ENCODE assay signal across 20 cellular contexts in genomic region chr6:31579119-31579505, GRCh38. TPM values are rescaled to one million over a fixed set of nuclear protein-coding genes. Genes with fewer than 3 reads are reported as not detected.
A peak's percentile ranks its signal among the peaks of the same experiment; 100 is the strongest.
DNase-seq lines count a peak whose midpoint lies in the region; ATAC-seq and TF ChIP-seq lines count a peak whose summit lies in the region.
"Had no signal": no experiment of that assay in that cellular context is flagged by ENCODE, and none has a peak within 500 bp of the region (broad histone marks: within the 10 kb centered on the region; RNA-seq: fewer than 3 reads in every experiment).

No MANE protein-coding gene starts in this region.

- no peaks in the 10 kb centered on the region for H3K27me3 Mint-ChIP-seq in CD8-positive, alpha-beta T cell (ENCODE audit: low read depth)
- peaks cover 1% of the 10 kb centered on the region for H3K27me3 Mint-ChIP-seq in IgD-negative memory B cell
- H3K27me3 Mint-ChIP-seq in activated T-helper 17 cell treated with anti-CD3 and anti-CD28 coated beads, Interleukin-2, amount 50 U/mL, for 72 hours, result no peaks in the 10 kb centered on the region
- peaks cover 0 to 3% (median 0%) of the 10 kb centered on the region in 5 donors for H3K27me3 Mint-ChIP-seq in naive thymus-derived CD4-positive, alpha-beta T cell

- H3K4me1 Mint-ChIP-seq in CD8-positive, alpha-beta T cell (ENCODE audit: low read depth), result peaks cover 77% of the 10 kb centered on the region
- peaks cover 40 to 56% (median 52%) of the 10 kb centered on the region in 3 donors for H3K4me1 Mint-ChIP-seq in IgD-negative memory B cell
- peaks cover 22% of the 10 kb centered on the region for H3K4me1 Mint-ChIP-seq in activated T-helper 17 cell treated with anti-CD3 and anti-CD28 coated beads, Interleukin-2, amount 50 U/mL, for 72 hours
- peaks cover 52 to 80% (median 68%) of the 10 kb centered on the region in 7 donors for H3K4me1 Mint-ChIP-seq in naive thymus-derived CD4-positive, alpha-beta T cell

- CTCF ChIA-PET in CD8-positive, alpha-beta T cell (lab: Charles Lee), result interaction anchor here (18.9 to 36.4 kb wide), 3 partner anchors 6 to 33 kb away, joined by 448 to 1206 read pairs (median 1206); partner anchors contain the start of genes ATP6V1G2, DDX39B, LST1 and LTA
- CTCF ChIA-PET in naive thymus-derived CD4-positive, alpha-beta T cell (lab: Charles Lee), result interaction anchor here (4.2 to 18.2 kb wide), 3 partner anchors 9 to 28 kb away, joined by 22 to 687 read pairs (median 298); partner anchors contain the start of genes ATP6V1G2, NCR3 and NFKBIL1

- no peak for TF ChIP-seq CTCF in CD8-positive, alpha-beta T cell (IDR thresholded peaks at IDR 0.05)

- H3K4me3 ChIP-seq in CD8-positive, alpha-beta T cell (ENCODE audit: low read depth, low read length), result no peak overlapping the region
- H3K4me3 ChIP-seq in naive thymus-derived CD4-positive, alpha-beta T cell (ENCODE audit: low read length), result peak overlapping the region; percentile 97
- H3K4me3 ChIP-seq: tibial nerve had no signal

- peaks cover 41% of the 10 kb centered on the region for H3K36me3 Mint-ChIP-seq in CD8-positive, alpha-beta T cell
- H3K36me3 Mint-ChIP-seq in IgD-negative memory B cell, result peaks cover 10% of the 10 kb centered on the region
- peaks cover 89% of the 10 kb centered on the region for H3K36me3 Mint-ChIP-seq in activated T-helper 17 cell treated with anti-CD3 and anti-CD28 coated beads, Interleukin-2, amount 50 U/mL, for 72 hours (ENCODE audit: low read depth)
- H3K36me3 Mint-ChIP-seq in naive thymus-derived CD4-positive, alpha-beta T cell, result peaks cover 11 to 68% (median 17%) of the 10 kb centered on the region in 5 donors

- DNase-seq in CD8-positive, alpha-beta T cell, result no peak
- DNase-seq in naive thymus-derived CD4-positive, alpha-beta T cell, result no peak
- DNase-seq in left colon, result no peak
- no peak for DNase-seq in NCI-H82 treated with DMSO at 0.1 percent for 48 hours (lab: John Stamatoyannopoulos, UW; ENCODE audit: unreplicated experiment)
- no peak for DNase-seq in cortex of kidney (lab: John Stamatoyannopoulos, UW)
- DNase-seq: aorta, DND-41, NCI-H1930, NCI-H510A treated with DMSO at 0.1 percent for 48 hours, OCI-M1, retina had no signal

- H3K27me3 ChIP-seq in CD8-positive, alpha-beta T cell (ENCODE audit: insufficient read depth, low read length), result no peaks in the 10 kb centered on the region
- no peaks in the 10 kb centered on the region for H3K27me3 ChIP-seq in naive thymus-derived CD4-positive, alpha-beta T cell (ENCODE audit: control insufficient read depth in 2 of 2, insufficient read depth in 2 of 2, low read length in 2 of 2)
- H3K27me3 ChIP-seq: tibial nerve had no signal

- intact Hi-C loops in CD8-positive, alpha-beta T cell (cut with DNase I, micrococcal nuclease), result no loop called here
- intact Hi-C loops in naive thymus-derived CD4-positive, alpha-beta T cell (cut with micrococcal nuclease), result loop anchor here in 1 of 2 donors (5.0 kb wide), 1 partner anchor 158 kb away; the partner anchor contains the start of gene CLIC1
- intact Hi-C loops in left colon (cut with DNase I, micrococcal nuclease), result no loop called here

- peak overlapping the region; percentile 96 for H3K27ac Mint-ChIP-seq in CD8-positive, alpha-beta T cell
- H3K27ac Mint-ChIP-seq in IgD-negative memory B cell, result peak overlapping the region; percentile 90 to 100 (median 96)
- H3K27ac Mint-ChIP-seq in activated T-helper 17 cell treated with anti-CD3 and anti-CD28 coated beads, Interleukin-2, amount 50 U/mL, for 72 hours, result peak overlapping the region; percentile 99
- H3K27ac Mint-ChIP-seq in naive thymus-derived CD4-positive, alpha-beta T cell, result peak overlapping the region; percentile 94 to 100 (median 97)

- H3K4me3 Mint-ChIP-seq in CD8-positive, alpha-beta T cell, result peak overlapping the region; percentile 99
- peak overlapping the region; percentile 93 to 100 (median 98) for H3K4me3 Mint-ChIP-seq in IgD-negative memory B cell
- H3K4me3 Mint-ChIP-seq in activated T-helper 17 cell treated with anti-CD3 and anti-CD28 coated beads, Interleukin-2, amount 50 U/mL, for 72 hours, result peak overlapping the region; percentile 100
- peak overlapping the region; percentile 80 to 100 (median 99) for H3K4me3 Mint-ChIP-seq in naive thymus-derived CD4-positive, alpha-beta T cell

- no peaks in the 10 kb centered on the region for H3K9me3 ChIP-seq in CD8-positive, alpha-beta T cell (ENCODE audit: low read length)
- no peaks in the 10 kb centered on the region for H3K9me3 ChIP-seq in naive thymus-derived CD4-positive, alpha-beta T cell (ENCODE audit: control insufficient read depth in 2 of 3, low read length in 3 of 3)
- H3K9me3 ChIP-seq: tibial nerve had no signal

- H3K27ac ChIP-seq in CD8-positive, alpha-beta T cell (ENCODE audit: low read depth, low read length), result peak overlapping the region; percentile 77
- H3K27ac ChIP-seq in naive thymus-derived CD4-positive, alpha-beta T cell (ENCODE audit: low read depth, low read length), result peak overlapping the region; percentile 97
- H3K27ac ChIP-seq: C4-2B, VCaP had no signal

- ATAC-seq in CD8-positive, alpha-beta T cell, result no peak
- ATAC-seq in activated T-helper 17 cell treated with anti-CD3 and anti-CD28 coated beads, Interleukin-2, amount 50 U/mL, for 72 hours (replicated peaks), result no peak
- no peak for ATAC-seq in naive thymus-derived CD4-positive, alpha-beta T cell
- no peak for ATAC-seq in left colon
- ATAC-seq in GM18907 (IDR thresholded peaks at IDR 0.05; ENCODE audit: unreplicated experiment), result no peak

- POLR2A ChIA-PET in CD8-positive, alpha-beta T cell (lab: Charles Lee), result interaction anchor here (0.9 to 16.5 kb wide), 8 partner anchors 7 to 319 kb away, joined by 3 to 387 read pairs (median 15); partner anchors contain the start of genes DDX39B, LST1, NCR3 and NFKBIL1
- POLR2A ChIA-PET in naive thymus-derived CD4-positive, alpha-beta T cell (lab: Charles Lee), result interaction anchor here (0.9 to 66.4 kb wide), 6 partner anchors 15 to 115 kb away, joined by 3 to 3078 read pairs (median 22); partner anchors contain the start of genes AIF1, ATP6V1G2, C6orf47 and DDX39B

- peaks cover 65% of the 10 kb centered on the region for H3K4me1 ChIP-seq in CD8-positive, alpha-beta T cell (ENCODE audit: insufficient read depth, low read length)
- H3K4me1 ChIP-seq in naive thymus-derived CD4-positive, alpha-beta T cell (ENCODE audit: control insufficient read depth in 2 of 2, insufficient read depth in 2 of 2, low read length in 2 of 2), result peaks cover 50 to 56% of the 10 kb centered on the region in 2 donors

- no peaks in the 10 kb centered on the region for H3K9me3 Mint-ChIP-seq in CD8-positive, alpha-beta T cell
- H3K9me3 Mint-ChIP-seq in IgD-negative memory B cell, result no peaks in the 10 kb centered on the region
- H3K9me3 Mint-ChIP-seq in activated T-helper 17 cell treated with anti-CD3 and anti-CD28 coated beads, Interleukin-2, amount 50 U/mL, for 72 hours, result peaks cover 5% of the 10 kb centered on the region
- no peaks in the 10 kb centered on the region for H3K9me3 Mint-ChIP-seq in naive thymus-derived CD4-positive, alpha-beta T cell

- no peaks in the 10 kb centered on the region for H3K36me3 ChIP-seq in CD8-positive, alpha-beta T cell (ENCODE audit: insufficient read depth, low read length)
- peaks cover 4 to 20% (median 5%) of the 10 kb centered on the region in 3 experiments for H3K36me3 ChIP-seq in naive thymus-derived CD4-positive, alpha-beta T cell (ENCODE audit: control insufficient read depth in 2 of 3, insufficient read depth in 3 of 3, low read length in 3 of 3)
- H3K36me3 ChIP-seq: tibial nerve had no signal

RNA-seq across cellular contexts. Expression of gene LTB, which starts 3.1 kb away (rescaled TPM):
- 100 to 1,000 TPM; 180 to 204 TPM for total RNA-seq in CD8-positive, alpha-beta T cell
- 2,767 TPM for polyA plus RNA-seq in IgD-negative memory B cell
- total RNA-seq in activated T-helper 17 cell treated with anti-CD3 and anti-CD28 coated beads, Interleukin-2, amount 50 U/mL, for 72 hours, result 100 to 1,000 TPM; 269 to 395 TPM
- 1,000 to 10,000 TPM in 1 of 5 experiments, 100 to 1,000 TPM in 4; 370 to 1,909 (median 670) TPM for total RNA-seq in naive thymus-derived CD4-positive, alpha-beta T cell
- polyA plus RNA-seq in naive thymus-derived CD4-positive, alpha-beta T cell, result 1,000 to 10,000 TPM; 1,970 to 2,371 TPM
- total RNA-seq in left colon, result 1 to 10 TPM in 1 of 2 donors, under 1 TPM in 1; 0.70 to 3.0 TPM
- total RNA-seq: H4, HT-29, tibial nerve had no signal

RNA-seq across cellular contexts. Expression of gene TNF, which starts 3.7 kb away (rescaled TPM):
- 10 to 100 TPM; 30.1 to 32.7 TPM for total RNA-seq in CD8-positive, alpha-beta T cell
- 6.4 TPM for polyA plus RNA-seq in IgD-negative memory B cell
- total RNA-seq in activated T-helper 17 cell treated with anti-CD3 and anti-CD28 coated beads, Interleukin-2, amount 50 U/mL, for 72 hours, result 100 to 1,000 TPM in 1 of 2 donors, 10 to 100 TPM in 1; 69.5 to 199 TPM
- 100 to 1,000 TPM in 1 of 5 experiments, 10 to 100 TPM in 1, 1 to 10 TPM in 3; 5.4 to 125 (median 8.7) TPM for total RNA-seq in naive thymus-derived CD4-positive, alpha-beta T cell
- 1 to 10 TPM in 1 of 2 donors, under 1 TPM in 1; 0.73 to 1.1 TPM for polyA plus RNA-seq in naive thymus-derived CD4-positive, alpha-beta T cell
- 1 to 10 TPM in 1 of 2 donors, under 1 TPM in 1; 0.27 to 1.4 TPM for total RNA-seq in left colon
- total RNA-seq: H4, HT-29, tibial nerve had no signal

RNA-seq across cellular contexts. Expression of gene LST1, which starts 7.0 kb away (rescaled TPM):
- 10 to 100 TPM; 13.0 to 14.2 TPM for total RNA-seq in CD8-positive, alpha-beta T cell
- 20.5 TPM for polyA plus RNA-seq in IgD-negative memory B cell
- 10 to 100 TPM in 1 of 2 donors, 1 to 10 TPM in 1; 8.1 to 28.7 TPM for total RNA-seq in activated T-helper 17 cell treated with anti-CD3 and anti-CD28 coated beads, Interleukin-2, amount 50 U/mL, for 72 hours
- 100 to 1,000 TPM in 2 of 5 experiments, 10 to 100 TPM in 3; 15.1 to 234 (median 32.0) TPM for total RNA-seq in naive thymus-derived CD4-positive, alpha-beta T cell
- 10 to 100 TPM in 1 of 2 donors, 1 to 10 TPM in 1; 8.4 to 15.3 TPM for polyA plus RNA-seq in naive thymus-derived CD4-positive, alpha-beta T cell
- total RNA-seq in left colon, result 1 to 10 TPM; 2.4 to 5.8 TPM
- total RNA-seq: H4, HT-29, mammary epithelial cell had no signal
- polyA plus RNA-seq: mammary epithelial cell had no signal

RNA-seq across cellular contexts. Expression of gene LTA, which starts 7.0 kb away (rescaled TPM):
- total RNA-seq in CD8-positive, alpha-beta T cell, result 10 to 100 TPM; 17.1 to 17.2 TPM
- 16.3 TPM for polyA plus RNA-seq in IgD-negative memory B cell
- total RNA-seq in activated T-helper 17 cell treated with anti-CD3 and anti-CD28 coated beads, Interleukin-2, amount 50 U/mL, for 72 hours, result 100 to 1,000 TPM; 163 to 567 TPM
- total RNA-seq in naive thymus-derived CD4-positive, alpha-beta T cell, result 100 to 1,000 TPM in 1 of 5 experiments, 10 to 100 TPM in 4; 12.3 to 110 (median 20.2) TPM
- polyA plus RNA-seq in naive thymus-derived CD4-positive, alpha-beta T cell, result 10 to 100 TPM; 24.0 to 27.5 TPM
- total RNA-seq in left colon, result under 1 TPM in 1 of 2 donors, not detected in 1; 0.36 TPM
- total RNA-seq: aorta, H4, HT-29, mammary epithelial cell, tibial nerve had no signal
- polyA plus RNA-seq: mammary epithelial cell had no signal

RNA-seq across cellular contexts. Expression of gene NCR3, which starts 13.7 kb away (rescaled TPM):
- total RNA-seq in CD8-positive, alpha-beta T cell, result 10 to 100 TPM; 17.4 to 18.2 TPM
- polyA plus RNA-seq in IgD-negative memory B cell, result 140 TPM
- 10 to 100 TPM; 25.4 to 28.6 TPM for total RNA-seq in activated T-helper 17 cell treated with anti-CD3 and anti-CD28 coated beads, Interleukin-2, amount 50 U/mL, for 72 hours
- total RNA-seq in naive thymus-derived CD4-positive, alpha-beta T cell, result 10 to 100 TPM in 2 of 5 experiments, 1 to 10 TPM in 2, under 1 TPM in 1; 0.97 to 47.1 (median 6.7) TPM
- 10 to 100 TPM; 11.0 to 19.7 TPM for polyA plus RNA-seq in naive thymus-derived CD4-positive, alpha-beta T cell
- 1 to 10 TPM in 1 of 2 donors, not detected in 1; 1.1 TPM for total RNA-seq in left colon
- total RNA-seq: aorta, H4, HT-29, mammary epithelial cell, tibial nerve had no signal
- polyA plus RNA-seq: aorta, mammary epithelial cell had no signal

Comparison
In these comparisons a context has a peak if more than half of its experiments do, and no peak if none do; other contexts are left out.
1. RNA of gene LTB, which starts 3.1 kb away (total RNA-seq): 370 to 1,909 TPM in naive thymus-derived CD4-positive, alpha-beta T cell, 269 to 395 TPM in activated T-helper 17 cell treated with anti-CD3 and anti-CD28 coated beads, Interleukin-2, amount 50 U/mL, for 72 hours and 180 to 204 TPM in CD8-positive, alpha-beta T cell; 0.70 to 3.0 TPM in left colon; every median in the first group is over 10 times any median in the second.
2. Peak in every context shown above with its lines, with median percentiles within 50 percentile points of each other: H3K27ac Mint-ChIP-seq and H3K4me3 Mint-ChIP-seq.